Comparison of ENCODE assay signal across 8 cellular contexts in genomic region chr19:41934849-41935374, GRCh38. TPM values are rescaled to one million over a fixed set of nuclear protein-coding genes. Genes with fewer than 3 reads are reported as not detected.
A peak's percentile ranks its signal among the peaks of the same experiment; 100 is the strongest.
DNase-seq lines count a peak whose midpoint lies in the region; ATAC-seq and TF ChIP-seq lines count a peak whose summit lies in the region.

No MANE protein-coding gene starts in this region.

- no peak overlapping the region for H3K9ac ChIP-seq in parathyroid adenoma

- ATAC-seq in gastroesophageal sphincter (peak; percentile 70), aorta (ENCODE audit: low FRiP score) (peak; percentile 74)

- H3K4me3 ChIP-seq in gastroesophageal sphincter (no peak overlapping the region), parathyroid adenoma (ENCODE audit: low read depth, low read length) (no peak overlapping the region), aorta (ENCODE audit: low read length in 2 of 2) (no peak overlapping the region)

- peaks cover 94% of the 10 kb centered on the region for H3K27me3 ChIP-seq in gastroesophageal sphincter
- no peaks in the 10 kb centered on the region for H3K27me3 ChIP-seq in parathyroid adenoma (ENCODE audit: control insufficient read depth, insufficient read depth, low read length)
- peaks cover 0 to 2% of the 10 kb centered on the region in 2 donors for H3K27me3 ChIP-seq in aorta (ENCODE audit: control insufficient read depth in 1 of 2, insufficient read depth in 2 of 2, low read length in 1 of 2)

- peaks cover 0 to 25% (median 0%) of the 10 kb centered on the region in 3 donors for H3K4me1 ChIP-seq in gastroesophageal sphincter
- H3K4me1 ChIP-seq in parathyroid adenoma, result peaks cover 19% of the 10 kb centered on the region
- H3K4me1 ChIP-seq in aorta (ENCODE audit: control insufficient read depth in 1 of 2, insufficient read depth in 2 of 2, low read length in 2 of 2), result no peaks in the 10 kb centered on the region

- H3K9me3 ChIP-seq in gastroesophageal sphincter (no peaks in the 10 kb centered on the region), parathyroid adenoma (ENCODE audit: control insufficient read depth, low read length) (no peaks in the 10 kb centered on the region), aorta (ENCODE audit: control insufficient read depth, low read length) (no peaks in the 10 kb centered on the region)

- no peak for TF ChIP-seq EP300 in gastroesophageal sphincter (IDR thresholded peaks at IDR 0.05)

- WGBS in gastroesophageal sphincter (ENCODE audit: low coverage in 1 of 2), 2 donors, result 14 to 31% methylated on average over 5 to 7 of the region's 7 CpGs
- 19 to 23% methylated on average over 7 of the region's 7 CpGs for WGBS in aorta, 2 donors

- no peaks in the 10 kb centered on the region for H3K79me2 ChIP-seq in parathyroid adenoma

- H3K36me3 ChIP-seq in gastroesophageal sphincter (no peaks in the 10 kb centered on the region), parathyroid adenoma (ENCODE audit: control insufficient read depth, insufficient read depth, low read length) (no peaks in the 10 kb centered on the region), aorta (ENCODE audit: control insufficient read depth in 1 of 2, insufficient read depth in 2 of 2, low read length in 1 of 2) (no peaks in the 10 kb centered on the region)

- no peak overlapping the region for H3K4me2 ChIP-seq in parathyroid adenoma (ENCODE audit: low read length)

- H3K27ac ChIP-seq in gastroesophageal sphincter, result no peak overlapping the region
- H3K27ac ChIP-seq in parathyroid adenoma, result no peak overlapping the region
- H3K27ac ChIP-seq in aorta (ENCODE audit: low read depth in 1 of 2, low read length in 2 of 2), result no peak overlapping the region

- TF ChIP-seq CTCF in gastroesophageal sphincter (IDR thresholded peaks at IDR 0.05), result peak in 3 of 4 experiments; percentile 66 to 72 (median 71)
- TF ChIP-seq CTCF in parathyroid adenoma (IDR thresholded peaks at IDR 0.05), result peak; percentile 97

- TF ChIP-seq POLR2A in Raji (IDR thresholded peaks at IDR 0.05; ENCODE audit: insufficient read depth, low read depth, low read length) (0 out of 2 replicates have a peak, but pooled peaks have one; percentile 13), gastroesophageal sphincter (IDR thresholded peaks at IDR 0.05) (no peak)

- intact Hi-C loops in aorta (cut with DNase I), result no loop called here

- no peak overlapping the region for H2AFZ ChIP-seq in parathyroid adenoma

- DNase-seq in DMS53 treated with DMSO at 0.1 percent for 48 hours (lab: John Stamatoyannopoulos, UW; ENCODE audit: unreplicated experiment) (peak; percentile 53), HuH-7 (ENCODE audit: low spot score) (peak; percentile 97), aorta (peak; percentile 76 to 85), GOT3 (lab: John Stamatoyannopoulos, UW) (no peak)
- DNase-seq in activated T-helper 9 cell treated with anti-CD3 and anti-CD28 coated beads, Interleukin-2, amount 50 U/mL, for 16 hours (ENCODE audit: low read depth), result peak; percentile 65

RNA-seq across cellular contexts. Expression of gene ERFL, which starts 6.7 kb away (rescaled TPM):
- total RNA-seq in gastroesophageal sphincter (not detected), aorta (under 1 TPM; 0.51 to 0.81 TPM)
- polyA plus RNA-seq in aorta, result under 1 TPM in 1 of 2 donors, not detected in 1; 0.46 TPM

RNA-seq across cellular contexts. Expression of gene RABAC1, which starts 24.2 kb away (rescaled TPM):
- total RNA-seq in gastroesophageal sphincter (100 to 1,000 TPM; 150 to 215 (median 201) TPM), aorta (100 to 1,000 TPM; 175 to 198 TPM)
- 100 to 1,000 TPM; 223 to 376 TPM for polyA plus RNA-seq in aorta

RNA-seq across cellular contexts. Expression of gene ARHGEF1, which starts 51.9 kb away (rescaled TPM):
- total RNA-seq in gastroesophageal sphincter, result 10 to 100 TPM; 40.4 to 58.3 (median 51.4) TPM
- 100 to 1,000 TPM in 1 of 2 donors, 10 to 100 TPM in 1; 95.5 to 137 TPM for total RNA-seq in aorta
- 100 to 1,000 TPM in 1 of 2 donors, 10 to 100 TPM in 1; 29.8 to 163 TPM for polyA plus RNA-seq in aorta

RNA-seq across cellular contexts. Expression of gene CD79A, which starts 57.8 kb away (rescaled TPM):
- under 1 TPM in 2 of 4 donors, not detected in 2; 0.40 to 0.99 TPM for total RNA-seq in gastroesophageal sphincter
- 1 to 10 TPM in 1 of 2 donors, under 1 TPM in 1; 0.96 to 1.3 TPM for total RNA-seq in aorta
- under 1 TPM; 0.49 to 0.63 TPM for polyA plus RNA-seq in aorta

RNA-seq across cellular contexts. Expression of gene ATP1A3, which starts 59.1 kb away (rescaled TPM):
- 1 to 10 TPM in 2 of 4 donors, under 1 TPM in 1, not detected in 1; 0.81 to 2.6 (median 1.1) TPM for total RNA-seq in gastroesophageal sphincter
- total RNA-seq in aorta, result not detected
- under 1 TPM in 1 of 2 donors, not detected in 1; 0.38 TPM for polyA plus RNA-seq in aorta
